Comparison of ENCODE assay signal across 8 cellular contexts in genomic region chr2:84888401-84889276, GRCh38. TPM values are rescaled to one million over a fixed set of nuclear protein-coding genes. Genes with fewer than 3 reads are reported as not detected.
A peak's percentile ranks its signal among the peaks of the same experiment; 100 is the strongest.
DNase-seq lines count a peak whose midpoint lies in the region; ATAC-seq and TF ChIP-seq lines count a peak whose summit lies in the region.

No MANE protein-coding gene starts in this region.

- TF ChIP-seq CTCF in RWPE1 (conservative IDR thresholded peaks at IDR 0.05; ENCODE audit: low read depth) (no peak), breast epithelium (IDR thresholded peaks at IDR 0.05) (no peak), upper lobe of right lung (IDR thresholded peaks at IDR 0.05) (no peak)

- H3K4me1 ChIP-seq in breast epithelium = no peaks in the 10 kb centered on the region
- H3K4me1 ChIP-seq in upper lobe of right lung = peaks cover 13% of the 10 kb centered on the region

- peak; percentile 26 for DNase-seq in A172 (ENCODE audit: low spot score)
- DNase-seq in RWPE1 (ENCODE audit: low spot score) = no peak
- no peak for DNase-seq in breast epithelium (ENCODE audit: low spot score in 2 of 2)
- peak; percentile 43 to 44 for DNase-seq in lung microvascular endothelial cell (ENCODE audit: low read depth in 2 of 2)
- no peak for DNase-seq in upper lobe of right lung
- no peak for DNase-seq in hepatic stellate cell (ENCODE audit: low spot score)

- CTCF ChIA-PET in RWPE1 (lab: Yijun Ruan, JAX) = interaction anchor here (1.3 kb wide), 1 partner anchor 32 kb away, joined by 4 read pairs; no protein-coding TSS in a partner anchor

- ATAC-seq in GM18867 (IDR thresholded peaks at IDR 0.05; ENCODE audit: unreplicated experiment) (peak; percentile 99), HG03045 (IDR thresholded peaks at IDR 0.05; ENCODE audit: unreplicated experiment) (peak; percentile 93), upper lobe of right lung (peak; percentile 97)

- H3K27me3 ChIP-seq in breast epithelium (no peaks in the 10 kb centered on the region), upper lobe of right lung (no peaks in the 10 kb centered on the region)

- H3K4me3 ChIP-seq in breast epithelium = peak overlapping the region; percentile 27 to 56 (median 30)
- H3K4me3 ChIP-seq in upper lobe of right lung = peak overlapping the region; percentile 39

- intact Hi-C loops in breast epithelium (cut with DNase I; ENCODE audit: low total_unique reads) = no loop called here
- intact Hi-C loops in upper lobe of right lung (cut with DNase I) = no loop called here

- H3K36me3 ChIP-seq in breast epithelium (no peaks in the 10 kb centered on the region), upper lobe of right lung (no peaks in the 10 kb centered on the region)

- no peak for TF ChIP-seq POLR2A in breast epithelium (IDR thresholded peaks at IDR 0.05)

- H3K27ac ChIP-seq in RWPE1 (peak overlapping the region; percentile 60), breast epithelium (peak overlapping the region; percentile 80 to 84), upper lobe of right lung (peak overlapping the region; percentile 77)

- POLR2A ChIA-PET in RWPE1 (lab: Yijun Ruan, JAX; ENCODE audit: low non-redundant PET) = no interaction called here

- H3K9me3 ChIP-seq in breast epithelium = no peaks in the 10 kb centered on the region
- no peaks in the 10 kb centered on the region for H3K9me3 ChIP-seq in upper lobe of right lung

RNA-seq across cellular contexts. Expression of gene TRABD2A, which starts 7.8 kb away (rescaled TPM):
- total RNA-seq in A172 (2014; rRNA removed; shearing (Covaris generic)) = 10.6 and 12.6 TPM in 2 replicates
- total RNA-seq in breast epithelium (1 to 10 TPM; 2.2 to 7.4 (median 5.6) TPM), lung microvascular endothelial cell (0.87 and 0.99 TPM in 2 replicates), upper lobe of right lung (6.5 TPM)

RNA-seq across cellular contexts. Expression of gene TMSB10, which starts 16.8 kb away (rescaled TPM):
- 8,628 and 10,596 TPM in 2 replicates for total RNA-seq in A172 (2014; rRNA removed; shearing (Covaris generic))
- total RNA-seq in breast epithelium = 1,000 to 10,000 TPM; 1,918 to 5,529 (median 3,700) TPM
- 7,454 and 9,895 TPM in 2 replicates for total RNA-seq in lung microvascular endothelial cell
- 1,558 TPM for total RNA-seq in upper lobe of right lung

Comparison
In these comparisons a context has a peak if more than half of its experiments do, and no peak if none do; other contexts are left out.
1. DNase-seq: peak in A172 (single experiment) and lung microvascular endothelial cell (2 of 2); none in RWPE1 (single experiment), breast epithelium (0 of 2), upper lobe of right lung (single experiment) and hepatic stellate cell (single experiment).
2. Peak in every context shown above with its lines, with median percentiles within 50 percentile points of each other: ATAC-seq and H3K27ac ChIP-seq.